ENCODE assay signal across 24 cellular contexts in genomic region chr13:113850722-113851479, GRCh38. TPM values are rescaled to one million over a fixed set of nuclear protein-coding genes. Genes with fewer than 3 reads are reported as not detected.
A peak's percentile ranks its signal among the peaks of the same experiment; 100 is the strongest.
DNase-seq lines count a peak whose midpoint lies in the region; ATAC-seq, FAIRE-seq and TF ChIP-seq lines count a peak whose summit lies in the region.
"Had no signal": no experiment of that assay in that cellular context is flagged by ENCODE, and none has a peak within 500 bp of the region (broad histone marks: within the 10 kb centered on the region; RNA-seq: fewer than 3 reads in every experiment).

No MANE protein-coding gene starts in this region.

- DNase-seq in HepG2 (ENCODE audit: low spot score) = no peak
- no peak for DNase-seq in right lobe of liver
- no peak for DNase-seq in endothelial cell of umbilical vein (ENCODE audit: low read depth, low spot score)
- DNase-seq in MM.1S = no peak
- no peak for DNase-seq in SW 1271 (lab: John Stamatoyannopoulos, UW)
- DNase-seq in left colon = no peak
- DNase-seq in activated CD4-positive, alpha-beta T cell treated with anti-CD3 and anti-CD28 coated beads, Interleukin-2, amount 10 ng/mL, durations not matched to agents 7 days and 5 days = no peak
- DNase-seq: 8988T; ACHN; CD4-positive, CD25-positive, alpha-beta regulatory T cell; HCEC 1CT; Kasumi-1; MV-4-11; NCI-H1105; NCI-H1436 treated with DMSO at 0.1 percent for 48 hours; NCI-H187 treated with DMSO at 0.1 percent for 48 hours; NCI-H524; NCI-H748 treated with DMSO at 0.1 percent for 48 hours; Right ventricle myocardium superior had no signal

- CTCF ChIA-PET in HepG2 (lab: Yijun Ruan, JAX; ENCODE audit: low intra/inter-chr PET ratio, low total read pairs) (no interaction called here), endothelial cell of umbilical vein (lab: Charles Lee) (interaction anchor here (1.0 kb wide), 1 partner anchor 54 kb away, joined by 4 read pairs; no protein-coding TSS in a partner anchor)
- CTCF ChIA-PET in activated CD4-positive, alpha-beta T cell treated with anti-CD3 and anti-CD28 coated beads, Interleukin-2, amount 10 ng/mL, durations not matched to agents 7 days and 5 days (lab: Charles Lee) = no interaction called here

- BruUV-seq in HepG2 (replicated peaks; lab: Mats Ljungman, UMichigan) (no TSS peak), endothelial cell of umbilical vein (replicated peaks; lab: Mats Ljungman, UMichigan) (TSS peak; percentile 17)

- intact Hi-C loops in HepG2 (cut with micrococcal nuclease; ENCODE audit: unreplicated experiment) = no loop called here
- intact Hi-C loops in right lobe of liver (cut with DNase I) = no loop called here
- intact Hi-C loops in endothelial cell of umbilical vein (cut with micrococcal nuclease) = no loop called here
- intact Hi-C loops in left colon (cut with DNase I, micrococcal nuclease) = no loop called here

- ATAC-seq in HepG2 (no peak), right lobe of liver (no peak), SK-N-SH treated with all-trans-retinoic acid at 6 μM for 48 hours (no peak), left colon (no peak)
- ATAC-seq: GM12878 had no signal

- TF ChIP-seq CTCF in HepG2 (CRISPR knock-in tag; IDR thresholded peaks at IDR 0.05) (no peak), right lobe of liver (IDR thresholded peaks at IDR 0.05) (no peak), endothelial cell of umbilical vein (IDR thresholded peaks at IDR 0.05; ENCODE audit: extremely low read depth in 1 of 2, insufficient read depth in 1 of 2, low read depth in 1 of 2, low read length in 2 of 2) (no peak), MM.1S (IDR thresholded peaks at IDR 0.05; ENCODE audit: low read length) (no peak)

- H4K20me1 ChIP-seq in HepG2 (ENCODE audit: insufficient read depth, low read length) (no peaks in the 10 kb centered on the region), endothelial cell of umbilical vein (replicated peaks; ENCODE audit: control insufficient read depth, extremely low read depth, insufficient read depth, low read length) (no peaks in the 10 kb centered on the region), MM.1S (ENCODE audit: insufficient read depth, low read length) (peaks cover 55% of the 10 kb centered on the region)

- H3K9me2 ChIP-seq in MM.1S (replicated peaks; ENCODE audit: insufficient read depth, low read length) = no peaks in the 10 kb centered on the region

- TF ChIP-seq POLR2A in HepG2 (IDR thresholded peaks at IDR 0.05; ENCODE audit: insufficient read depth in 1 of 2, low read depth in 2 of 2, low read length in 2 of 2) (no peak), right lobe of liver (IDR thresholded peaks at IDR 0.05) (no peak), endothelial cell of umbilical vein (IDR thresholded peaks at IDR 0.05; ENCODE audit: low read depth, low read length) (no peak)

- H3K27me3 ChIP-seq in HepG2 (ENCODE audit: control insufficient read depth in 1 of 2, insufficient read depth in 2 of 2, low read length in 2 of 2) = peaks cover 0 to 4% of the 10 kb centered on the region in 2 experiments; a peak in 1 of 5 replicates
- no peaks in the 10 kb centered on the region for H3K27me3 ChIP-seq in right lobe of liver
- H3K27me3 ChIP-seq in endothelial cell of umbilical vein (ENCODE audit: control insufficient read depth in 2 of 2, insufficient read depth in 2 of 2, low read length in 2 of 2) = no peaks in the 10 kb centered on the region
- no peaks in the 10 kb centered on the region for H3K27me3 ChIP-seq in MM.1S (replicated peaks; ENCODE audit: insufficient read depth, low read length)
- H3K27me3 ChIP-seq: SJSA1 had no signal

- H3K9me3 ChIP-seq in HepG2 (ENCODE audit: low read length) = no peaks in the 10 kb centered on the region
- no peaks in the 10 kb centered on the region for H3K9me3 ChIP-seq in right lobe of liver
- H3K9me3 ChIP-seq in endothelial cell of umbilical vein (replicated peaks; ENCODE audit: control insufficient read depth, insufficient read depth, low read length) = no peaks in the 10 kb centered on the region
- no peaks in the 10 kb centered on the region for H3K9me3 ChIP-seq in MM.1S (replicated peaks; ENCODE audit: insufficient read depth, low read length)
- H3K9me3 ChIP-seq: SJSA1 had no signal

- peaks cover 28% of the 10 kb centered on the region for H3F3A ChIP-seq in MM.1S (ENCODE audit: insufficient read depth, low read length)

- FAIRE-seq in HepG2 (lab: Jason Lieb, UNC) (no peak), endothelial cell of umbilical vein (lab: Jason Lieb, UNC) (no peak)
- FAIRE-seq: D721Med, GM12878, H1 had no signal

- no peak overlapping the region for H3K27ac Mint-ChIP-seq in activated CD4-positive, alpha-beta T cell treated with anti-CD3 and anti-CD28 coated beads, Interleukin-2, amount 10 ng/mL, durations not matched to agents 7 days and 5 days
- H3K27ac Mint-ChIP-seq: CD4-positive, CD25-positive, alpha-beta regulatory T cell had no signal

- H3K27me3 Mint-ChIP-seq in activated CD4-positive, alpha-beta T cell treated with anti-CD3 and anti-CD28 coated beads, Interleukin-2, amount 10 ng/mL, durations not matched to agents 7 days and 5 days = peaks cover 16% of the 10 kb centered on the region

- H3K9me3 Mint-ChIP-seq in activated CD4-positive, alpha-beta T cell treated with anti-CD3 and anti-CD28 coated beads, Interleukin-2, amount 10 ng/mL, durations not matched to agents 7 days and 5 days = no peaks in the 10 kb centered on the region
- H3K9me3 Mint-ChIP-seq: CD4-positive, CD25-positive, alpha-beta regulatory T cell had no signal

- H3K36me3 Mint-ChIP-seq in activated CD4-positive, alpha-beta T cell treated with anti-CD3 and anti-CD28 coated beads, Interleukin-2, amount 10 ng/mL, durations not matched to agents 7 days and 5 days (ENCODE audit: low read depth) = no peaks in the 10 kb centered on the region
- H3K36me3 Mint-ChIP-seq: CD4-positive, CD25-positive, alpha-beta regulatory T cell had no signal

- H3K4me1 ChIP-seq in HepG2 (ENCODE audit: insufficient read depth, low read length) = peaks cover 24% of the 10 kb centered on the region
- peaks cover 2 to 30% (median 8%) of the 10 kb centered on the region in 4 donors for H3K4me1 ChIP-seq in right lobe of liver
- no peaks in the 10 kb centered on the region for H3K4me1 ChIP-seq in endothelial cell of umbilical vein (ENCODE audit: control insufficient read depth, extremely low read depth, insufficient read depth, low read length)
- H3K4me1 ChIP-seq in MM.1S (ENCODE audit: low read length) = peaks cover 47% of the 10 kb centered on the region

- TF ChIP-seq RAD21 in HepG2 (CRISPR knock-in tag; IDR thresholded peaks at IDR 0.05) = no peak

- no peak for TF ChIP-seq EP300 in HepG2 (IDR thresholded peaks at IDR 0.05; ENCODE audit: low read depth in 2 of 2, low read length in 2 of 2)
- no peak for TF ChIP-seq EP300 in HepG2 (CRISPR knock-in tag; IDR thresholded peaks at IDR 0.05; ENCODE audit: borderline replicate concordance)

- H3K36me3 ChIP-seq in HepG2 (replicated peaks in 1 of 2; ENCODE audit: control insufficient read depth in 1 of 2, insufficient read depth in 2 of 2, low read length in 2 of 2) (no peaks in the 10 kb centered on the region), right lobe of liver (no peaks in the 10 kb centered on the region), endothelial cell of umbilical vein (ENCODE audit: control insufficient read depth in 2 of 2, extremely low read depth in 1 of 2, insufficient read depth in 2 of 2, low read length in 2 of 2) (peaks cover 0 to 7% of the 10 kb centered on the region in 2 experiments), MM.1S (replicated peaks; ENCODE audit: insufficient read depth, low read length) (peaks cover 18% of the 10 kb centered on the region)

- H3K4me1 Mint-ChIP-seq in activated CD4-positive, alpha-beta T cell treated with anti-CD3 and anti-CD28 coated beads, Interleukin-2, amount 10 ng/mL, durations not matched to agents 7 days and 5 days = peaks cover 27% of the 10 kb centered on the region

- H3K9ac ChIP-seq in HepG2 (ENCODE audit: insufficient read depth, low read depth, low read length) (no peak overlapping the region), endothelial cell of umbilical vein (replicated peaks; ENCODE audit: extremely low read depth, insufficient read depth, low read length) (no peak overlapping the region), MM.1S (ENCODE audit: low read length) (no peak overlapping the region)

- dilution Hi-C loops in endothelial cell of umbilical vein (cut with MboI; ENCODE audit: extremely low pct_ligation_motif_present, low sequenced_read_pairs) = no loop called here

- no peaks in the 10 kb centered on the region for H3K9me1 ChIP-seq in endothelial cell of umbilical vein (replicated peaks; ENCODE audit: control insufficient read depth, extremely low read depth, insufficient read depth, low read length)

- POLR2A ChIA-PET in HepG2 (lab: Yijun Ruan, JAX) (no interaction called here), endothelial cell of umbilical vein (lab: Charles Lee) (no interaction called here)
- POLR2A ChIA-PET in activated CD4-positive, alpha-beta T cell treated with anti-CD3 and anti-CD28 coated beads, Interleukin-2, amount 10 ng/mL, durations not matched to agents 7 days and 5 days (lab: Charles Lee) = no interaction called here

- no peaks in the 10 kb centered on the region for H3K79me2 ChIP-seq in HepG2 (ENCODE audit: insufficient read depth, low read length)
- no peaks in the 10 kb centered on the region for H3K79me2 ChIP-seq in endothelial cell of umbilical vein (ENCODE audit: control insufficient read depth, insufficient read depth, low read length)
- peaks cover 100% of the 10 kb centered on the region for H3K79me2 ChIP-seq in MM.1S (ENCODE audit: low read length)

- no peak overlapping the region for H3K4me2 ChIP-seq in HepG2 (ENCODE audit: low read depth, low read length)
- H3K4me2 ChIP-seq in endothelial cell of umbilical vein (ENCODE audit: insufficient read depth, low read length) = no peak overlapping the region
- no peak overlapping the region for H3K4me2 ChIP-seq in MM.1S (ENCODE audit: low read depth, low read length)

- H2AFZ ChIP-seq in HepG2 (ENCODE audit: low read length) (no peak overlapping the region), endothelial cell of umbilical vein (ENCODE audit: low read depth, low read length) (no peak overlapping the region), MM.1S (ENCODE audit: low read length) (no peak overlapping the region)

- in situ Hi-C loops in HepG2 (cut with HindIII; ENCODE audit: extremely low pct_ligation_motif_present, low pct_unique_long_range_greater_than_20kb) = no loop called here

- no peak overlapping the region for H3K4me3 Mint-ChIP-seq in activated CD4-positive, alpha-beta T cell treated with anti-CD3 and anti-CD28 coated beads, Interleukin-2, amount 10 ng/mL, durations not matched to agents 7 days and 5 days
- H3K4me3 Mint-ChIP-seq: CD4-positive, CD25-positive, alpha-beta regulatory T cell had no signal

- H3K27ac ChIP-seq in HepG2 (ENCODE audit: extremely low read length, insufficient read depth, low read length) (no peak overlapping the region), right lobe of liver (no peak overlapping the region), endothelial cell of umbilical vein (ENCODE audit: insufficient read depth, low read depth, low read length) (no peak overlapping the region), MM.1S (ENCODE audit: low read length) (no peak overlapping the region)
- H3K27ac ChIP-seq: SJSA1 had no signal

- 84% methylated on average over 3 of the region's 3 CpGs for WGBS in HepG2 (ENCODE audit: low lambda C conversion rate)
- WGBS in right lobe of liver (ENCODE audit: insufficient coverage, low coverage, low lambda C conversion rate, missing lambda C conversion rate) = 92% methylated on average over 3 of the region's 3 CpGs

- no peak overlapping the region for H3K4me3 ChIP-seq in HepG2 (replicated peaks in 1 of 3; ENCODE audit: insufficient read depth in 1 of 3, low read depth in 2 of 3, low read length in 3 of 3)
- H3K4me3 ChIP-seq in right lobe of liver = no peak overlapping the region
- H3K4me3 ChIP-seq in endothelial cell of umbilical vein (replicated peaks in 1 of 3; ENCODE audit: insufficient read depth in 1 of 3, low read depth in 1 of 3, low read length in 3 of 3) = no peak overlapping the region
- no peak overlapping the region for H3K4me3 ChIP-seq in MM.1S (ENCODE audit: low read length)
- H3K4me3 ChIP-seq: GM12878, SJSA1 had no signal

RNA-seq across cellular contexts. Expression of gene GAS6, which starts 13.0 kb away (rescaled TPM):
- 0.09 and 0.11 TPM in 2 replicates for total RNA-seq in HepG2 (2016; rRNA removed; fragmentation: Illumina TruSeq; extraction: Trizol)
- total RNA-seq in HepG2 (2016; cell fraction: cytosol; rRNA removed; fragmentation: Illumina TruSeq; extraction: Trizol; ENCODE audit: low read depth) = 0.09 TPM in 1 of 2 replicates, not detected in the other
- 0.09 TPM in 1 of 2 replicates, not detected in the other for total RNA-seq in HepG2 (2016; cell fraction: insoluble cytoplasmic fraction; rRNA removed; fragmentation: Illumina TruSeq; extraction: Trizol)
- 0.19 and 0.21 TPM in 2 replicates for total RNA-seq in HepG2 (2016; cell fraction: membrane; rRNA removed; fragmentation: Illumina TruSeq; extraction: Trizol)
- 0.28 TPM in 1 of 2 replicates, not detected in the other for total RNA-seq in HepG2 (2016; cell fraction: nucleus; rRNA removed; fragmentation: Illumina TruSeq; extraction: Trizol)
- 0.21 and 0.24 TPM in 2 replicates for polyA plus RNA-seq in HepG2 (2011; rRNA removed)
- 0.14 and 0.34 TPM in 2 replicates for polyA plus RNA-seq in HepG2 (2011; cell fraction: cytosol; rRNA removed)
- 0.57 and 0.93 TPM in 2 replicates for polyA plus RNA-seq in HepG2 (2011; cell fraction: nucleus; rRNA removed)
- polyA plus RNA-seq in HepG2 (2012) = 0.13 and 0.23 TPM in 2 replicates
- polyA plus RNA-seq in HepG2 (2016; cell fraction: cytosol; fragmentation: Illumina TruSeq; extraction: Trizol; ENCODE audit: low read depth) = 0.05 and 0.14 TPM in 2 replicates
- polyA plus RNA-seq in HepG2 (2016; cell fraction: insoluble cytoplasmic fraction; fragmentation: Illumina TruSeq; extraction: Trizol; ENCODE audit: low read depth) = 0.09 and 0.13 TPM in 2 replicates
- polyA plus RNA-seq in HepG2 (2016; cell fraction: membrane; fragmentation: Illumina TruSeq; extraction: Trizol; ENCODE audit: low read depth) = 0.15 and 0.21 TPM in 2 replicates
- 0.52 and 0.59 TPM in 2 replicates for polyA plus RNA-seq in HepG2 (2016; cell fraction: nucleus; fragmentation: Illumina TruSeq; extraction: Trizol; ENCODE audit: insufficient read depth, low read depth)
- polyA minus RNA-seq in HepG2 (2011; rRNA and poly(A)+ RNA removed; ENCODE audit: low replicate concordance) = 0.16 and 5.7 TPM in 2 replicates
- not detected in 2 replicates for polyA minus RNA-seq in HepG2 (2011; cell fraction: cytosol; rRNA and poly(A)+ RNA removed)
- 0.13 TPM in 1 of 2 replicates, not detected in the other for polyA minus RNA-seq in HepG2 (2011; cell fraction: nucleus; rRNA and poly(A)+ RNA removed)
- total RNA-seq in right lobe of liver = 10 to 100 TPM; 11.9 to 48.5 (median 27.2) TPM
- 69.2 and 84.4 TPM in 2 replicates for total RNA-seq in endothelial cell of umbilical vein
- polyA plus RNA-seq in endothelial cell of umbilical vein = 109 and 123 TPM in 2 replicates
- polyA plus RNA-seq in endothelial cell of umbilical vein (2011; cell fraction: cytosol; rRNA removed) = 80.9 and 110 TPM in 2 replicates
- polyA plus RNA-seq in endothelial cell of umbilical vein (2011; cell fraction: nucleus; rRNA removed) = 93.9 and 109 TPM in 2 replicates
- 47.4 and 98.2 TPM in 2 replicates for polyA plus RNA-seq in endothelial cell of umbilical vein (2012)
- 32.6 and 35.2 TPM in 2 replicates for polyA minus RNA-seq in endothelial cell of umbilical vein
- polyA minus RNA-seq in endothelial cell of umbilical vein (2011; cell fraction: cytosol; rRNA and poly(A)+ RNA removed) = 5.8 TPM
- polyA minus RNA-seq in endothelial cell of umbilical vein (2011; cell fraction: nucleus; rRNA and poly(A)+ RNA removed) = 13.6 and 24.8 TPM in 2 replicates
- total RNA-seq in left colon = 100 to 1,000 TPM; 125 to 185 TPM
- total RNA-seq in activated CD4-positive, alpha-beta T cell treated with anti-CD3 and anti-CD28 coated beads, Interleukin-2, amount 10 ng/mL, durations not matched to agents 7 days and 5 days = under 1 TPM; 0.82 to 0.92 TPM

Comparison
In these comparisons a context has a peak if more than half of its experiments do, and no peak if none do; other contexts are left out.
1. RNA of gene GAS6, which starts 13.0 kb away (total RNA-seq): 125 to 185 TPM in left colon, 69.2 to 84.4 TPM in endothelial cell of umbilical vein and 11.9 to 48.5 TPM in right lobe of liver; 0.82 to 0.92 TPM in activated CD4-positive, alpha-beta T cell treated with anti-CD3 and anti-CD28 coated beads, Interleukin-2, amount 10 ng/mL, durations not matched to agents 7 days and 5 days and 0.09 to 0.28 TPM in HepG2; every median in the first group is over 4 times any median in the second.